In genomic region chr19:8395621-8396082, GRCh38 we compare ENCODE assay signal across 1 cellular context.
TF ChIP-seq lines count a peak whose summit lies in the region.

No MANE protein-coding gene starts in this region.

TF ChIP-seq in endothelial cell of umbilical vein, 7 proteins besides CTCF, POLR2A, EP300 and RAD21:
- no peak for TF ChIP-seq EZH2 (IDR thresholded peaks at IDR 0.05; ENCODE audit: borderline replicate concordance, low read depth, low read length, severe bottlenecking)
- TF ChIP-seq GATA2 (IDR thresholded peaks at IDR 0.05; ENCODE audit: insufficient read depth, insufficient read length, low read depth, low read length): no peak
- no peak for TF ChIP-seq FOS (IDR thresholded peaks at IDR 0.05; ENCODE audit: borderline replicate concordance, insufficient read depth, low read length)
- no peak for TF ChIP-seq MAX (IDR thresholded peaks at IDR 0.05; ENCODE audit: insufficient read depth, insufficient read length)
- TF ChIP-seq JUN (IDR thresholded peaks at IDR 0.05; ENCODE audit: borderline replicate concordance, insufficient read depth, insufficient read length, low read depth): no peak
- no peak for TF ChIP-seq MYC (IDR thresholded peaks at IDR 0.05; ENCODE audit: low read depth, low read length)
- no peak for TF ChIP-seq POLR2AphosphoS5 (IDR thresholded peaks at IDR 0.05; ENCODE audit: insufficient read depth, low read depth, low read length)
